14 cellular contexts compared by ENCODE assay signal in the genomic region with DNA sequence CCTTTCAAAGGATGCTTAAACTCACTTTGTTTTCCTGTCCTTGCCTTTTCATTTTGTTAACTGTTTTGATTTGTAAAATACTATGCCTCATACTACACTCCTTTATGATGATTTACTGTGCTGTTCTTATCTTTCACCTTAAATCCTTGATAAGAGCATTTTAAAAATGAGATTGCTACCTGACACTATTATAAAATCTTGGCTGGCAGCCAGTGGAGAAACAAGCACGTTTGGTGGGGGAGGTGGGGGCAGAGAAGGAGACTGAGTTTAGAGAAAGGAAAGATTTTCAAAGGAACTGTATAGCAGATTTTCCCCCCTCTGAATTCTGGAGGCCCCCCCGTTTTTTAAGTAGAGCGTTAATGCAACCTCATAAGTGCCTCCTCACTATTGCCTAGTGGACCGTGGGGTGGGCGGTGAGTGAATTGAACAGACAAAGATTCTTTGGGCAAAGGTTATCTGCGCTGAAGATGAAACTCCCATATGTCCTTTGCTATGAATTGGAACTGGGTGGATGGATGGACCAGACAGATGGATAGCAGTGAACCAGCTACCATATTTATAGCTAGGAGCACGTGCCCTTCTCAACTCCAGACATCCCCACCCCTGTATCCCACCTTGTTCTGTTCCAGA.
DNase-seq lines count a peak whose midpoint lies in the region; TF ChIP-seq lines count a peak whose summit lies in the region.
"Had no signal": no experiment of that assay in that cellular context is flagged by ENCODE, and none has a peak within 500 bp of the region (broad histone marks: within the 10 kb centered on the region; RNA-seq: fewer than 3 reads in every experiment).

No MANE protein-coding gene starts in this region.

- intact Hi-C loops in MCF 10A (cut with micrococcal nuclease), result no loop called here
- intact Hi-C loops in breast epithelium (cut with DNase I; ENCODE audit: low total_unique reads), result no loop called here

- H3K27ac ChIP-seq in mesodermal cell (ENCODE audit: low read depth, low read length, severe bottlenecking), result peak overlapping the region; percentile 36
- H3K27ac ChIP-seq in breast epithelium, result no peak overlapping the region
- H3K27ac ChIP-seq: neutrophil, vagina had no signal

- POLR2A ChIA-PET in MCF 10A (lab: Yijun Ruan, JAX), result interaction anchor here (0.6 kb wide), 1 partner anchor 12 kb away, joined by 3 read pairs; no protein-coding TSS in a partner anchor

- H3K9me3 ChIP-seq in mesodermal cell (ENCODE audit: control insufficient read depth, low read length), result peaks cover 7% of the 10 kb centered on the region
- H3K9me3 ChIP-seq in breast epithelium, result no peaks in the 10 kb centered on the region
- H3K9me3 ChIP-seq: neutrophil, vagina had no signal

- H3K4me1 ChIP-seq in mesodermal cell (ENCODE audit: control insufficient read depth, insufficient read depth, low read length, poor library complexity, severe bottlenecking) (peaks cover 72% of the 10 kb centered on the region), breast epithelium (no peaks in the 10 kb centered on the region)
- H3K4me1 ChIP-seq: vagina had no signal

- no peak for TF ChIP-seq CTCF in MCF 10A (IDR thresholded peaks at IDR 0.05; ENCODE audit: unreplicated experiment)
- TF ChIP-seq CTCF in breast epithelium (IDR thresholded peaks at IDR 0.05), result no peak
- no peak for TF ChIP-seq CTCF in chondrocyte (IDR thresholded peaks at IDR 0.05)

- WGBS in mesodermal cell (ENCODE audit: insufficient coverage in 2 of 2), 2 experiments, result 87 to 100% methylated on average over 3 to 4 of the region's 7 CpGs

- no peaks in the 10 kb centered on the region for H3K4me1 Mint-ChIP-seq in MCF 10A (ENCODE audit: insufficient read depth, unreplicated experiment)
- H3K4me1 Mint-ChIP-seq in chondrocyte (ENCODE audit: low read depth), result peaks cover 3% of the 10 kb centered on the region

- peak; percentile 90 for DNase-seq in DMS 273 treated with DMSO at 0.1 percent for 48 hours (lab: John Stamatoyannopoulos, UW)
- DNase-seq in NCI-H1436 treated with DMSO at 0.1 percent for 48 hours (lab: John Stamatoyannopoulos, UW), result peak; percentile 77
- peak; percentile 65 for DNase-seq in NCI-H748 treated with DMSO at 0.1 percent for 48 hours (lab: John Stamatoyannopoulos, UW)
- DNase-seq in MCF 10A (ENCODE audit: unreplicated experiment), result no peak
- no peak for DNase-seq in SKM-1 treated with dmso at 0.1 percent for 144 hours (lab: John Stamatoyannopoulos, UW; ENCODE audit: unreplicated experiment)
- DNase-seq in breast epithelium (ENCODE audit: low spot score in 2 of 2), result no peak
- no peak for DNase-seq in chondrocyte (ENCODE audit: low spot score)
- DNase-seq: activated CD4-positive, alpha-beta T cell treated with anti-CD3 and anti-CD28 coated beads, Interleukin-2, amount 50 U/mL, for 4 hours; hippocampal formation; stimulated activated naive CD4-positive, alpha-beta T cell treated with Interleukin-2 at 50 U/mL for 16 hours had no signal

- H3K27me3 ChIP-seq in breast epithelium, result no peaks in the 10 kb centered on the region
- H3K27me3 ChIP-seq: neutrophil, vagina had no signal

- CTCF ChIA-PET in MCF 10A (lab: Yijun Ruan, JAX), result interaction anchor here (0.9 to 1.8 kb wide), 2 partner anchors 12 to 53 kb away, joined by 3 to 6 read pairs; no protein-coding TSS in a partner anchor

- BruUV-seq in MCF 10A (replicated peaks; lab: Mats Ljungman, UMichigan), result no TSS peak

- H3K36me3 ChIP-seq in mesodermal cell (ENCODE audit: control insufficient read depth, insufficient read depth, low read length) (peaks cover 12% of the 10 kb centered on the region), breast epithelium (no peaks in the 10 kb centered on the region)
- H3K36me3 ChIP-seq: neutrophil, vagina had no signal

- no peaks in the 10 kb centered on the region for H3K27me3 Mint-ChIP-seq in MCF 10A (ENCODE audit: insufficient read depth, unreplicated experiment)
- no peaks in the 10 kb centered on the region for H3K27me3 Mint-ChIP-seq in chondrocyte (ENCODE audit: low read depth)
- H3K27me3 Mint-ChIP-seq: dendritic cell treated with granulocyte-macrophage colony-stimulating factor and Interleukin-4, amounts not matched to agents 40 ng/mL and 50 ng/mL, for 4 days had no signal

- no peaks in the 10 kb centered on the region for H3K9me3 Mint-ChIP-seq in MCF 10A (ENCODE audit: unreplicated experiment)
- H3K9me3 Mint-ChIP-seq in chondrocyte (ENCODE audit: low read depth), result no peaks in the 10 kb centered on the region
- H3K9me3 Mint-ChIP-seq: dendritic cell treated with granulocyte-macrophage colony-stimulating factor and Interleukin-4, amounts not matched to agents 40 ng/mL and 50 ng/mL, for 4 days had no signal

- H3K36me3 Mint-ChIP-seq in MCF 10A (ENCODE audit: insufficient read depth, unreplicated experiment) (peaks cover 11% of the 10 kb centered on the region), chondrocyte (ENCODE audit: low read depth) (peaks cover 5% of the 10 kb centered on the region)

- TF ChIP-seq POLR2A in breast epithelium (IDR thresholded peaks at IDR 0.05), result no peak

- H3K27ac Mint-ChIP-seq in MCF 10A (ENCODE audit: low read depth, unreplicated experiment) (no peak overlapping the region), chondrocyte (ENCODE audit: unreplicated experiment) (no peak overlapping the region)
- H3K27ac Mint-ChIP-seq: dendritic cell treated with granulocyte-macrophage colony-stimulating factor and Interleukin-4, amounts not matched to agents 40 ng/mL and 50 ng/mL, for 4 days had no signal

- H3K4me3 Mint-ChIP-seq in MCF 10A (ENCODE audit: unreplicated experiment) (no peak overlapping the region), chondrocyte (ENCODE audit: unreplicated experiment) (no peak overlapping the region)
- H3K4me3 Mint-ChIP-seq: dendritic cell treated with granulocyte-macrophage colony-stimulating factor and Interleukin-4, amounts not matched to agents 40 ng/mL and 50 ng/mL, for 4 days had no signal

- H3K4me3 ChIP-seq in mesodermal cell (ENCODE audit: extremely low read depth, insufficient read depth, low read length, poor library complexity, severe bottlenecking) (no peak overlapping the region), breast epithelium (no peak overlapping the region)
- H3K4me3 ChIP-seq: vagina had no signal

Comparison
In these comparisons a context has a peak if more than half of its experiments do, and no peak if none do; other contexts are left out.
1. DNase-seq: peak in DMS 273 treated with DMSO at 0.1 percent for 48 hours (single experiment), NCI-H1436 treated with DMSO at 0.1 percent for 48 hours (single experiment) and NCI-H748 treated with DMSO at 0.1 percent for 48 hours (single experiment); none in MCF 10A (single experiment), SKM-1 treated with dmso at 0.1 percent for 144 hours (single experiment), breast epithelium (0 of 2) and chondrocyte (single experiment).